In the genomic region with DNA sequence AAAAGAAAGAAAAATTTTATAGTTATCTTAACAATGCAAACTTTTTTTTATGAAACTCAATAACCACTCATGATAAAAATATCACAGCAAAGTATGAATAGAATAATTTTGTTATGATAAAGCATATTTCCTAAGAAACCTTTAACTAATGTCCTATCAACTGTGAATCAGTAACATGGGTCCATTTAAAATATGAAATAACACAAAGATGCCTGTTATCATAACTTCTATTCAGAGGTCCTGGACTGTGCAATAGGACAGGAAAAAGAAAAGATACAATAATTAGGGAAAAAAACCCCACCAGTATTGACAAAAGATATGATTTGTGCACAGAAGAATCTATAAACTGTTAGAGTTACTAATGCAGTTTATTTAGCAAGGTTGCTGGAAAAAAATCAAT, we compare ENCODE assay signal across 21 cellular contexts.
DNase-seq lines count a peak whose midpoint lies in the region; ATAC-seq, FAIRE-seq and TF ChIP-seq lines count a peak whose summit lies in the region.
"Had no signal": no experiment of that assay in that cellular context is flagged by ENCODE, and none has a peak within 500 bp of the region (broad histone marks: within the 10 kb centered on the region; RNA-seq: fewer than 3 reads in every experiment).

No MANE protein-coding gene starts in this region.

- H3K4me1 Mint-ChIP-seq in chondrocyte (ENCODE audit: low read depth) = peaks cover 8% of the 10 kb centered on the region

- CTCF ChIA-PET in HEK293 (lab: Yijun Ruan, JAX) = no interaction called here

- H3K9me3 ChIP-seq in HEK293 (ENCODE audit: control insufficient read depth, insufficient read depth, low read depth, low read length) = no peaks in the 10 kb centered on the region
- no peaks in the 10 kb centered on the region for H3K9me3 ChIP-seq in mucosa of descending colon
- H3K9me3 ChIP-seq: HAP-1 had no signal

- H3K4me1 ChIP-seq in ACC112 (ENCODE audit: control insufficient read depth, insufficient read depth, low read length, unreplicated experiment) (no peaks in the 10 kb centered on the region), HEK293 (ENCODE audit: control insufficient read depth, insufficient read depth, low read length) (0 out of 2 replicates have a peak, but pooled peaks cover 3% of the 10 kb centered on the region), mucosa of descending colon (ENCODE audit: low read depth) (peaks cover 4% of the 10 kb centered on the region)
- H3K4me1 ChIP-seq: A549, HAP-1 had no signal

- H3K27me3 ChIP-seq in ACC112 (ENCODE audit: insufficient read depth, low read length) = no peaks in the 10 kb centered on the region

- H2AFZ ChIP-seq in ACC112 (ENCODE audit: low read length, unreplicated experiment) = no peak overlapping the region

- TF ChIP-seq CTCF in HEK293 (tag by site-specific recombination; IDR thresholded peaks at IDR 0.05) = no peak
- no peak for TF ChIP-seq CTCF in omental fat pad (IDR thresholded peaks at IDR 0.05)
- TF ChIP-seq CTCF in chondrocyte (IDR thresholded peaks at IDR 0.05) = no peak
- no peak for TF ChIP-seq CTCF in mucosa of descending colon (IDR thresholded peaks at IDR 0.05)

- no peaks in the 10 kb centered on the region for H3K79me2 ChIP-seq in ACC112 (ENCODE audit: control insufficient read depth, insufficient read depth, low read length, unreplicated experiment)

- no peaks in the 10 kb centered on the region for H3K27me3 Mint-ChIP-seq in chondrocyte (ENCODE audit: low read depth)

- intact Hi-C loops in mucosa of descending colon (cut with DNase I, micrococcal nuclease) = loop anchor here in 1 of 2 donors (10.0 kb wide), 1 partner anchor 243 kb away; the partner anchor contains the start of gene FOXN3

- ATAC-seq in omental fat pad (ENCODE audit: low FRiP score) = peak; percentile 29
- no peak for ATAC-seq in HG03571 (IDR thresholded peaks at IDR 0.05; ENCODE audit: unreplicated experiment)
- no peak for ATAC-seq in mucosa of descending colon
- ATAC-seq: A549; CD8-positive, alpha-beta T cell had no signal

- H3K27ac ChIP-seq in ACC112 (ENCODE audit: low read depth, low read length) (0 out of 2 replicates have a peak overlapping the region, but pooled peaks have one; percentile 22), HEK293 (ENCODE audit: extremely low read depth, low read depth, low read length) (no peak overlapping the region)
- H3K27ac ChIP-seq: A549 had no signal

- no peak overlapping the region for H3K4me3 ChIP-seq in ACC112 (ENCODE audit: low read depth, low read length)
- no peak overlapping the region for H3K4me3 ChIP-seq in HEK293 (ENCODE audit: low read depth, low read length)
- no peak overlapping the region for H3K4me3 ChIP-seq in mucosa of descending colon
- H3K4me3 ChIP-seq: A549, HAP-1 had no signal

- DNase-seq in omental fat pad (ENCODE audit: low spot score) (no peak), chondrocyte (ENCODE audit: low spot score) (no peak), mucosa of descending colon (no peak)
- DNase-seq: 8988T; C1 segment of cervical spinal cord; CD8-positive, alpha-beta T cell; DMS 273 treated with DMSO at 0.1 percent for 48 hours; DMS79; EL; GF-D8; GOT3 had no signal

- peaks cover 27% of the 10 kb centered on the region for H3K36me3 Mint-ChIP-seq in chondrocyte (ENCODE audit: low read depth)

- peaks cover 16% of the 10 kb centered on the region for H3K9me3 Mint-ChIP-seq in chondrocyte (ENCODE audit: low read depth)

- H3K27ac Mint-ChIP-seq in chondrocyte (ENCODE audit: unreplicated experiment) = no peak overlapping the region
- H3K27ac Mint-ChIP-seq: CD8-positive, alpha-beta T cell had no signal

- H3K36me3 ChIP-seq in ACC112 (ENCODE audit: insufficient read depth, low read length) = peaks cover 14% of the 10 kb centered on the region
- peaks cover 0 to 8% of the 10 kb centered on the region in 2 experiments; a peak in 2 of 3 replicates for H3K36me3 ChIP-seq in HEK293 (ENCODE audit: control insufficient read depth in 2 of 2, insufficient read depth in 1 of 2, low read length in 2 of 2)
- H3K36me3 ChIP-seq in mucosa of descending colon (ENCODE audit: low read depth) = no peaks in the 10 kb centered on the region
- H3K36me3 ChIP-seq: HAP-1 had no signal

- H3K4me3 Mint-ChIP-seq in chondrocyte (ENCODE audit: unreplicated experiment) = no peak overlapping the region
- H3K4me3 Mint-ChIP-seq: CD8-positive, alpha-beta T cell had no signal

- POLR2A ChIA-PET in HEK293 (lab: Yijun Ruan, JAX) = no interaction called here

- peak; percentile 37 for FAIRE-seq in endometrium (lab: Jason Lieb, UNC)
- FAIRE-seq: A549, D721Med, GM12891, GM18507, H54 had no signal

TF ChIP-seq in HEK293, 187 proteins besides CTCF, POLR2A, EP300 and RAD21:
- TF ChIP-seq SETDB1 (IDR thresholded peaks at IDR 0.05; ENCODE audit: insufficient read length, low read length) (peak; percentile 47), ZNF366 (tag by site-specific recombination; conservative IDR thresholded peaks at IDR 0.05) (no peak)
